Comparison of ENCODE assay signal across 22 cellular contexts in genomic region chr2:16206191-16206944, GRCh38.
A peak's percentile ranks its signal among the peaks of the same experiment; 100 is the strongest.
DNase-seq lines count a peak whose midpoint lies in the region; FAIRE-seq and TF ChIP-seq lines count a peak whose summit lies in the region.
"Had no signal": no experiment of that assay in that cellular context is flagged by ENCODE, and none has a peak within 500 bp of the region (broad histone marks: within the 10 kb centered on the region; RNA-seq: fewer than 3 reads in every experiment).

No MANE protein-coding gene starts in this region.

- H2BK120ac ChIP-seq in H1 (replicated peaks; ENCODE audit: low read depth, low read length): no peak overlapping the region

- no peak overlapping the region for H2AFZ ChIP-seq in H1 (ENCODE audit: low read length)
- H2AFZ ChIP-seq: GM23248 had no signal

- H3K23ac ChIP-seq in H1 (ENCODE audit: insufficient read length): no peak overlapping the region

- H3K9me3 Mint-ChIP-seq in neural crest cell: peaks cover 14% of the 10 kb centered on the region

- H3K27me3 ChIP-seq in SJCRH30: no peaks in the 10 kb centered on the region
- H3K27me3 ChIP-seq in H1 (replicated peaks in 1 of 4; ENCODE audit: control insufficient read depth in 3 of 4, extremely low read depth in 1 of 4, insufficient read depth in 3 of 4, low read length in 3 of 4): no peaks in the 10 kb centered on the region
- H3K27me3 ChIP-seq: BLaER1 treated with 17β-estradiol and CSF1 and Interleukin-3, amounts not matched to agents 10 nM and 100 nM had no signal

- H3K36me3 Mint-ChIP-seq in neural crest cell (ENCODE audit: low read depth): peaks cover 11% of the 10 kb centered on the region
- H3K36me3 Mint-ChIP-seq: CD14-positive monocyte; CD4-positive, alpha-beta memory T cell had no signal

- H2BK12ac ChIP-seq in H1 (ENCODE audit: low read depth, low read length): no peak overlapping the region

- CTCF ChIA-PET in H1 (lab: Charles Lee; ENCODE audit: partially characterized antibody): interaction anchor here (0.8 to 2.6 kb wide), 6 partner anchors 9 to 172 kb away, joined by 3 to 12 read pairs (median 4); no protein-coding TSS in a partner anchor

- peak overlapping the region; percentile 99 for H3K27ac ChIP-seq in SJCRH30
- H3K27ac ChIP-seq in H1 (ENCODE audit: low read depth, low read length): no peak overlapping the region
- H3K27ac ChIP-seq: BLaER1 treated with 17β-estradiol and CSF1 and Interleukin-3, amounts not matched to agents 10 nM and 100 nM; GM23248 had no signal

- 0 out of 2 replicates have a peak overlapping the region, but pooled peaks have one; percentile 23 for H2BK20ac ChIP-seq in H1 (ENCODE audit: low read length)

- no peaks in the 10 kb centered on the region for H3K36me3 ChIP-seq in SJCRH30
- H3K36me3 ChIP-seq in H1 (ENCODE audit: control insufficient read depth in 2 of 4, insufficient read depth in 4 of 4, low read length in 3 of 4): no peaks in the 10 kb centered on the region
- H3K36me3 ChIP-seq: BLaER1 treated with 17β-estradiol and CSF1 and Interleukin-3, amounts not matched to agents 10 nM and 100 nM; HAP-1 had no signal

- TF ChIP-seq EP300 in H1 (IDR thresholded peaks at IDR 0.05; ENCODE audit: borderline replicate concordance in 1 of 2, low read depth in 2 of 2, low read length in 2 of 2): no peak

- H3K79me2 ChIP-seq in H1 (ENCODE audit: control insufficient read depth in 1 of 2, insufficient read depth in 2 of 2, low read length in 2 of 2): no peaks in the 10 kb centered on the region

- TF ChIP-seq RAD21 in H1 (IDR thresholded peaks at IDR 0.05 in 1 of 2, conservative IDR thresholded peaks at IDR 0.05 in 1 of 2; ENCODE audit: low read depth in 2 of 2, low read length in 2 of 2): no peak

- FAIRE-seq in H1 (lab: Jason Lieb, UNC): no peak
- FAIRE-seq: GM12891, GM19239, H54 had no signal

- H3K4me3 ChIP-seq in SJCRH30 (no peak overlapping the region), H1 (ENCODE audit: extremely low read depth in 1 of 4, insufficient read depth in 2 of 4, low read depth in 3 of 4, low read length in 4 of 4) (no peak overlapping the region)
- H3K4me3 ChIP-seq: BLaER1 treated with 17β-estradiol and CSF1 and Interleukin-3, amounts not matched to agents 10 nM and 100 nM; GM23248; HAP-1 had no signal

- intact Hi-C loops in posterior cingulate gyrus (cut with DNase I): no loop called here

- H4K20me1 ChIP-seq in H1 (replicated peaks in 1 of 2; ENCODE audit: control insufficient read depth in 1 of 2, insufficient read depth in 2 of 2, low read length in 2 of 2): no peaks in the 10 kb centered on the region
- H4K20me1 ChIP-seq: BLaER1 treated with 17β-estradiol and CSF1 and Interleukin-3, amounts not matched to agents 10 nM and 100 nM had no signal

- POLR2A ChIA-PET in H1 (lab: Charles Lee; ENCODE audit: partially characterized antibody): interaction anchor here (0.7 kb wide), 1 partner anchor 101 kb away, joined by 3 read pairs; no protein-coding TSS in a partner anchor

- no peak overlapping the region for H3K4ac ChIP-seq in H1 (replicated peaks; ENCODE audit: insufficient read length, low read depth, low read length)

- H2BK15ac ChIP-seq in H1 (ENCODE audit: low read length): no peak overlapping the region

- no peak for DNase-seq in SJCRH30
- DNase-seq in H1 (ENCODE audit: low read depth in 1 of 2, low spot score in 2 of 2): no peak
- no peak for DNase-seq in neural crest cell (ENCODE audit: low read depth, low spot score)
- DNase-seq in HT-29 (ENCODE audit: low spot score): no peak
- DNase-seq in LoVo (ENCODE audit: low spot score): no peak
- DNase-seq in posterior cingulate gyrus: no peak
- no peak for DNase-seq in AG08395 (ENCODE audit: low spot score)
- DNase-seq: Calu3; CD4-positive, alpha-beta memory T cell; COR-L47; DMS53; DMS79 treated with DMSO at 0.1 percent for 48 hours; GF-D8; GM23248; HFFc6 had no signal

- H3K4me1 Mint-ChIP-seq in neural crest cell: peaks cover 63% of the 10 kb centered on the region
- H3K4me1 Mint-ChIP-seq: B cell; CD14-positive monocyte; CD4-positive, alpha-beta memory T cell had no signal

- H3K14ac ChIP-seq in H1 (ENCODE audit: insufficient read length): no peak overlapping the region

- no peaks in the 10 kb centered on the region; the same call in 1 of the 2 replicates for H3K79me1 ChIP-seq in H1 (ENCODE audit: low read depth, low read length)

- no peak overlapping the region for H2BK5ac ChIP-seq in H1 (ENCODE audit: low read depth, low read length)

- no peak overlapping the region for H3K4me2 ChIP-seq in H1 (ENCODE audit: insufficient read depth in 1 of 2, low read depth in 2 of 2, low read length in 2 of 2)
- H3K4me2 ChIP-seq: BLaER1 treated with 17β-estradiol and CSF1 and Interleukin-3, amounts not matched to agents 10 nM and 100 nM had no signal

- no peak overlapping the region for H2AK5ac ChIP-seq in H1 (ENCODE audit: low read depth, low read length)

- H4K91ac ChIP-seq in H1 (replicated peaks; ENCODE audit: insufficient read length, low read length): no peak overlapping the region

- H3K4me3 Mint-ChIP-seq in neural crest cell: no peak overlapping the region
- H3K4me3 Mint-ChIP-seq: B cell; CD4-positive, alpha-beta memory T cell; HFFc6 had no signal

- H3K18ac ChIP-seq in H1 (ENCODE audit: extremely low read depth, low read length): no peak overlapping the region

- H3K9me3 ChIP-seq in SJCRH30 (replicated peaks): peaks cover 30% of the 10 kb centered on the region
- H3K9me3 ChIP-seq in H1 (ENCODE audit: insufficient read depth in 2 of 2, low read depth in 1 of 2, low read length in 1 of 2): no peaks in the 10 kb centered on the region

- no peak overlapping the region for H4K8ac ChIP-seq in H1 (ENCODE audit: extremely low read depth, insufficient read depth, low read length)

- no peaks in the 10 kb centered on the region for H3K27me3 Mint-ChIP-seq in neural crest cell (ENCODE audit: low read depth)
- H3K27me3 Mint-ChIP-seq: B cell had no signal

- H3K23me2 ChIP-seq in H1 (ENCODE audit: low read depth, low read length): no peaks in the 10 kb centered on the region

- 70% methylated on average over 4 of the region's 4 CpGs; no CpG with 5 or more reads in 1 of the 2 experiments for WGBS in H1 (ENCODE audit: extremely low coverage in 1 of 2, insufficient coverage in 1 of 2, insufficient read length in 1 of 2, insufficient replicate concordance in 2 of 2, low coverage in 1 of 2, low lambda C conversion rate in 2 of 2, missing lambda C conversion rate in 1 of 2), 2 experiments

- no peak overlapping the region for H3K9ac ChIP-seq in H1 (replicated peaks in 1 of 4; ENCODE audit: extremely low read depth in 1 of 4, low read depth in 3 of 4, low read length in 3 of 4)
- H3K9ac ChIP-seq: BLaER1 treated with 17β-estradiol and CSF1 and Interleukin-3, amounts not matched to agents 10 nM and 100 nM; GM23248 had no signal

- H4K5ac ChIP-seq in H1 (ENCODE audit: insufficient read length, low read depth, low read length): no peak overlapping the region

- peak overlapping the region; percentile 21 for H3K27ac Mint-ChIP-seq in neural crest cell (ENCODE audit: unreplicated experiment)
- H3K27ac Mint-ChIP-seq: B cell; CD14-positive monocyte; CD4-positive, alpha-beta memory T cell; HFFc6 had no signal

- no peak overlapping the region for H3K56ac ChIP-seq in H1 (replicated peaks; ENCODE audit: insufficient read length, low read depth, low read length)

- no peak for TF ChIP-seq POLR2A in H1 (IDR thresholded peaks at IDR 0.05; ENCODE audit: control extremely low read depth in 1 of 2, low read depth in 2 of 2, low read length in 2 of 2)

- H3K4me1 ChIP-seq in SJCRH30 (peaks cover 72% of the 10 kb centered on the region), H1 (replicated peaks in 1 of 4; ENCODE audit: control insufficient read depth in 3 of 4, insufficient read depth in 4 of 4, low read length in 3 of 4) (peaks cover 0 to 2% (median under 1%) of the 10 kb centered on the region in 4 experiments; a peak in 3 of 7 replicates)
- H3K4me1 ChIP-seq: HAP-1 had no signal

- TF ChIP-seq CTCF in H1 (IDR thresholded peaks at IDR 0.05; ENCODE audit: control extremely low read depth in 1 of 3, insufficient read depth in 1 of 3, low read depth in 1 of 3, low read length in 3 of 3): no peak
- TF ChIP-seq CTCF in neural crest cell (conservative IDR thresholded peaks at IDR 0.05): no peak

TF ChIP-seq in H1, 55 proteins besides CTCF, POLR2A, EP300 and RAD21 (continues in another document):
- 0 out of 2 replicates have a peak, but pooled peaks have one; percentile 40 for TF ChIP-seq E2F6 (IDR thresholded peaks at IDR 0.05)
- TF ChIP-seq SIX5 (IDR thresholded peaks at IDR 0.05; ENCODE audit: low read depth, low read length): no peak
- no peak for TF ChIP-seq CEBPB (IDR thresholded peaks at IDR 0.05; ENCODE audit: low read depth, low read length)
- peak; percentile 56 for TF ChIP-seq MAX (IDR thresholded peaks at IDR 0.05)
